Comparison of ENCODE assay signal across 26 cellular contexts in the genomic region with DNA sequence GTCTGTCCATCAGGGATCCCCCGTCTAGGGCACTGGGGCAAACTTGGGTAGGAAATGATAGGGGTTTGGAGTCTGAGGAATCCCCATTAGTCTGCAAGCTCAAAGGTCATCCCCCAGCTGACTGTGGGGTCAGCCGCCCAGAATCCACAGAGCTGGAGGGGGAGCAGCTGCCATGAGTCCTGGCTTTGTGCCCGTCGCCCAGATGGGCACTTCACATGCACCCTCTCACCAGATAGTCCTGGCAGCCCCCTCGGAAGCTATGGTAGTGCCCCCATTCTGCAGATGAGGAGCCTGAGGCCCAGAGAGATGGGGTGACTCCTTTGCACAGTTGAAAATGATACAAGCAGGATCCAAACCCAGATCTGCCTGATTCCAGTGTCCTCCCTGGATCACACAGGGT.
"Had no signal": no experiment of that assay in that cellular context is flagged by ENCODE, and none has a peak within 500 bp of the region (broad histone marks: within the 10 kb centered on the region; RNA-seq: fewer than 3 reads in every experiment).

No MANE protein-coding gene starts in this region.

- DNase-seq: dermis blood vessel endothelial cell; effector memory CD4-positive, alpha-beta T cell; foreskin melanocyte; glutamatergic neuron; heart right ventricle; hippocampal formation; left cardiac atrium; left lung; mammary epithelial cell; naive thymus-derived CD8-positive, alpha-beta T cell; nephron progenitor cell; occipital lobe; ovary; posterior cingulate gyrus; psoas muscle; right cardiac atrium; spleen; stimulated activated CD4-positive, alpha-beta T cell treated with anti-CD3 and anti-CD28 coated beads, Interleukin-4, amount 100 ng/mL, for 4 hours; stimulated activated naive B cell treated with anti-CD40 and anti-IgM and Interleukin-4, amounts not matched to agents 10 μg/mL and 1 μg/mL and 100 μg/mL, for 72 hours; upper lobe of left lung had no signal

- H3K9me3 ChIP-seq: esophagus muscularis mucosa, heart right ventricle, left lung, ovary, psoas muscle, spleen, thoracic aorta, tibial nerve, upper lobe of left lung had no signal

- H3K27ac Mint-ChIP-seq: nephron progenitor cell; stimulated activated naive B cell treated with anti-CD40 and anti-IgM and Interleukin-4, amounts not matched to agents 10 μg/mL and 1 μg/mL and 100 μg/mL, for 72 hours; stimulated activated naive CD8-positive, alpha-beta T cell treated with anti-CD3 and anti-CD28 coated beads, Interleukin-15, Interleukin-2, amounts not matched to agents 100 ng/mL and 50 ng/mL, for 24 hours had no signal

- ATAC-seq: heart right ventricle; left cardiac atrium; left lung; naive thymus-derived CD8-positive, alpha-beta T cell; psoas muscle; right cardiac atrium; stimulated activated naive B cell treated with anti-CD40 and anti-IgM and Interleukin-4, amounts not matched to agents 10 μg/mL and 1 μg/mL and 100 μg/mL, for 72 hours had no signal

- H3K36me3 ChIP-seq: ovary had no signal

- H3K27me3 Mint-ChIP-seq: naive thymus-derived CD8-positive, alpha-beta T cell; stimulated activated naive B cell treated with anti-CD40 and anti-IgM and Interleukin-4, amounts not matched to agents 10 μg/mL and 1 μg/mL and 100 μg/mL, for 72 hours; stimulated activated naive CD8-positive, alpha-beta T cell treated with anti-CD3 and anti-CD28 coated beads, Interleukin-15, Interleukin-2, amounts not matched to agents 100 ng/mL and 50 ng/mL, for 24 hours had no signal

- H3K4me3 ChIP-seq: coronary artery, esophagus muscularis mucosa, heart right ventricle, left lung, ovary, psoas muscle, skin epidermis, spleen, thoracic aorta, tibial nerve, upper lobe of left lung had no signal

- H3K4me3 Mint-ChIP-seq: naive thymus-derived CD8-positive, alpha-beta T cell; nephron progenitor cell; stimulated activated naive B cell treated with anti-CD40 and anti-IgM and Interleukin-4, amounts not matched to agents 10 μg/mL and 1 μg/mL and 100 μg/mL, for 72 hours; stimulated activated naive CD8-positive, alpha-beta T cell treated with anti-CD3 and anti-CD28 coated beads, Interleukin-15, Interleukin-2, amounts not matched to agents 100 ng/mL and 50 ng/mL, for 24 hours had no signal

- H3K27me3 ChIP-seq: esophagus muscularis mucosa, heart right ventricle, left lung, ovary, spleen, tibial nerve, upper lobe of left lung had no signal

- H3K9me3 Mint-ChIP-seq: naive thymus-derived CD8-positive, alpha-beta T cell; nephron progenitor cell; stimulated activated naive B cell treated with anti-CD40 and anti-IgM and Interleukin-4, amounts not matched to agents 10 μg/mL and 1 μg/mL and 100 μg/mL, for 72 hours; stimulated activated naive CD8-positive, alpha-beta T cell treated with anti-CD3 and anti-CD28 coated beads, Interleukin-15, Interleukin-2, amounts not matched to agents 100 ng/mL and 50 ng/mL, for 24 hours had no signal

- H3K27ac ChIP-seq: coronary artery, heart right ventricle, left lung, ovary, psoas muscle, skin epidermis, spleen, tibial nerve had no signal
